12 cellular contexts compared by ENCODE assay signal in the genomic region with DNA sequence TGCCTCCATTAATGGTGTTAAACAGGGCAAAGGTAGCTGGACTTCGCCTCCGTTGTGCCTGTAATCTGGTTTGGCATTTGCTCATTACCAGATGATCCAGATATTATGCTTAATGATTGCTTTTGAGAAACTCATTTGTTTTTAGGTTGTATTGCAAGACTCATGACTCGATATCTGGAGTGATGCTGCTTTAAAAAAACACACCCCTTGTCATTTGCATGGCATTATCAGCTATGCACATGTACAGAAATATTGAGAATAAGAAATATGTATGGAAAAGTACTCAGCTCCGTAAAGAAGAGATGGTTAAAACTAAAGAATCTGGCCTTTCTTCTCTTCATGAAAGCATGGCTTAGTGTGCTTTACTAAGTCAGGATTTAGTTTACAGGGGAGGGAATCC.
DNase-seq lines count a peak whose midpoint lies in the region; ATAC-seq and TF ChIP-seq lines count a peak whose summit lies in the region.
"Had no signal": no experiment of that assay in that cellular context is flagged by ENCODE, and none has a peak within 500 bp of the region (broad histone marks: within the 10 kb centered on the region; RNA-seq: fewer than 3 reads in every experiment).

No MANE protein-coding gene starts in this region.

- no peak for ATAC-seq in heart left ventricle
- no peak for ATAC-seq in left ventricle myocardium superior
- ATAC-seq in HG02763 (IDR thresholded peaks at IDR 0.05; ENCODE audit: unreplicated experiment): no peak
- ATAC-seq: K562 had no signal

- H3K27ac Mint-ChIP-seq in endodermal cell (peak overlapping the region; percentile 80), nephron progenitor cell (peak overlapping the region; percentile 80), progenitor cell of endocrine pancreas (no peak overlapping the region)

- H3K27me3 Mint-ChIP-seq in endodermal cell (ENCODE audit: insufficient read depth) (no peaks in the 10 kb centered on the region), nephron progenitor cell (ENCODE audit: low read depth, poor library complexity) (no peaks in the 10 kb centered on the region), progenitor cell of endocrine pancreas (no peaks in the 10 kb centered on the region)

- H3K27ac ChIP-seq in heart left ventricle (peak overlapping the region in 7 of 12 donors; percentile 0 to 56 (median 18)), endodermal cell (ENCODE audit: low read depth, low read length) (peak overlapping the region; percentile 33), vagina (peak overlapping the region; percentile 22)
- H3K27ac ChIP-seq: colonic mucosa, prostate gland had no signal

- TF ChIP-seq POLR2A in heart left ventricle (IDR thresholded peaks at IDR 0.05) (no peak), vagina (IDR thresholded peaks at IDR 0.05) (no peak)

- H3K36me3 ChIP-seq in heart left ventricle (peaks cover 0 to 14% (median 4%) of the 10 kb centered on the region in 9 donors), endodermal cell (ENCODE audit: control insufficient read depth, insufficient read depth, low read length) (peaks cover 6% of the 10 kb centered on the region), vagina (no peaks in the 10 kb centered on the region)
- H3K36me3 ChIP-seq: colonic mucosa, prostate gland had no signal

- H3K4me3 ChIP-seq in heart left ventricle: peak overlapping the region in 5 of 12 donors; percentile 3 to 25 (median 12)
- H3K4me3 ChIP-seq in endodermal cell (ENCODE audit: low read length): no peak overlapping the region
- H3K4me3 ChIP-seq in vagina: no peak overlapping the region
- H3K4me3 ChIP-seq: colonic mucosa, K562, prostate gland had no signal

- intact Hi-C loops in heart left ventricle (cut with DNase I) (loop anchor here in 4 of 10 donors (5.0 to 10.0 kb wide), 3 partner anchors 33 to 295 kb away; a partner anchor contains a TSS), left ventricle myocardium superior (cut with micrococcal nuclease) (loop anchor here (10.0 kb wide), 2 partner anchors 55 to 145 kb away; no protein-coding TSS in a partner anchor), vagina (cut with DNase I) (loop anchor here (10.0 kb wide), 1 partner anchor 145 kb away; no protein-coding TSS in a partner anchor)

- H3K4me1 ChIP-seq in heart left ventricle (peaks cover 3 to 87% (median 70%) of the 10 kb centered on the region in 12 donors), endodermal cell (ENCODE audit: control insufficient read depth, insufficient read depth, low read length) (peaks cover 2% of the 10 kb centered on the region), vagina (peaks cover 55% of the 10 kb centered on the region)
- H3K4me1 ChIP-seq: colonic mucosa had no signal

- no peaks in the 10 kb centered on the region for H3K9me3 ChIP-seq in heart left ventricle
- H3K9me3 ChIP-seq in endodermal cell (ENCODE audit: control insufficient read depth, low read length): no peaks in the 10 kb centered on the region
- H3K9me3 ChIP-seq in vagina: no peaks in the 10 kb centered on the region
- H3K9me3 ChIP-seq: colonic mucosa, prostate gland had no signal

- no peak overlapping the region for H3K9ac ChIP-seq in endodermal cell (ENCODE audit: extremely low read depth, low read length, poor library complexity, severe bottlenecking)

- TF ChIP-seq CTCF in heart left ventricle (IDR thresholded peaks at IDR 0.05) (no peak), endodermal cell (conservative IDR thresholded peaks at IDR 0.05) (no peak), nephron progenitor cell (IDR thresholded peaks at IDR 0.05) (no peak), vagina (IDR thresholded peaks at IDR 0.05) (no peak), progenitor cell of endocrine pancreas (IDR thresholded peaks at IDR 0.05; ENCODE audit: unreplicated experiment) (no peak)

- H3K4me1 Mint-ChIP-seq in endodermal cell (peaks cover 32% of the 10 kb centered on the region), nephron progenitor cell (peaks cover 42% of the 10 kb centered on the region), progenitor cell of endocrine pancreas (ENCODE audit: low read depth) (peaks cover 12% of the 10 kb centered on the region)

- peaks cover 9% of the 10 kb centered on the region for H3K36me3 Mint-ChIP-seq in endodermal cell (ENCODE audit: low read depth)
- peaks cover 33% of the 10 kb centered on the region for H3K36me3 Mint-ChIP-seq in nephron progenitor cell (ENCODE audit: low read depth)
- H3K36me3 Mint-ChIP-seq in progenitor cell of endocrine pancreas (ENCODE audit: insufficient read depth): peaks cover 4% of the 10 kb centered on the region

- no peaks in the 10 kb centered on the region for H3K27me3 ChIP-seq in heart left ventricle
- H3K27me3 ChIP-seq in endodermal cell (ENCODE audit: control insufficient read depth, insufficient read depth, low read length, poor library complexity, severe bottlenecking): no peaks in the 10 kb centered on the region
- no peaks in the 10 kb centered on the region for H3K27me3 ChIP-seq in vagina
- H3K27me3 ChIP-seq: colonic mucosa had no signal

- no peak for DNase-seq in heart left ventricle
- no peak for DNase-seq in left ventricle myocardium superior
- no peak for DNase-seq in endodermal cell
- no peak for DNase-seq in nephron progenitor cell
- no peak for DNase-seq in vagina (ENCODE audit: extremely low spot score in 2 of 2)
- no peak for DNase-seq in progenitor cell of endocrine pancreas (ENCODE audit: low spot score, unreplicated experiment)
- DNase-seq in activated CD4-positive, alpha-beta T cell treated with anti-CD3 and anti-CD28 coated beads, Interleukin-2, amount 50 U/mL, for 48 hours: no peak
- DNase-seq: colonic mucosa, NCI-H2081 had no signal

- H3K4me3 Mint-ChIP-seq in endodermal cell (no peak overlapping the region), nephron progenitor cell (no peak overlapping the region), progenitor cell of endocrine pancreas (ENCODE audit: low read depth) (no peak overlapping the region)

- 51 to 69% (median 57%) methylated on average over 4 of the region's 4 CpGs for WGBS in heart left ventricle, 4 donors
- 92 to 94% methylated on average over 3 to 4 of the region's 4 CpGs for WGBS in endodermal cell (ENCODE audit: insufficient coverage in 1 of 2, insufficient read length in 1 of 2), 2 experiments

- no peaks in the 10 kb centered on the region for H3K9me3 Mint-ChIP-seq in endodermal cell
- peaks cover 5% of the 10 kb centered on the region for H3K9me3 Mint-ChIP-seq in nephron progenitor cell
- no peaks in the 10 kb centered on the region for H3K9me3 Mint-ChIP-seq in progenitor cell of endocrine pancreas (ENCODE audit: low read depth)
